ENCODE assay signal across 25 cellular contexts in genomic region chr9:124137944-124138335, GRCh38.
DNase-seq lines count a peak whose midpoint lies in the region; ATAC-seq, FAIRE-seq and TF ChIP-seq lines count a peak whose summit lies in the region.
"Had no signal": no experiment of that assay in that cellular context is flagged by ENCODE, and none has a peak within 500 bp of the region (broad histone marks: within the 10 kb centered on the region; RNA-seq: fewer than 3 reads in every experiment).

No MANE protein-coding gene starts in this region.

- no peak for FAIRE-seq in urothelium cell line (lab: Jason Lieb, UNC)
- FAIRE-seq: endometrium had no signal

- H3K27me3 Mint-ChIP-seq in type B pancreatic cell = peaks cover 15% of the 10 kb centered on the region

- peak overlapping the region; percentile 60 for H3K9ac ChIP-seq in adipocyte (ENCODE audit: low read length)

- no peak overlapping the region for H3K4me3 ChIP-seq in adipocyte (ENCODE audit: low read length)
- H3K4me3 ChIP-seq: BLaER1 treated with 17β-estradiol and CSF1 and Interleukin-3, amounts not matched to agents 10 nM and 100 nM; sigmoid colon; uterus had no signal

- H3K4me1 ChIP-seq in adipocyte (ENCODE audit: control insufficient read depth, insufficient read depth, low read length) = peaks cover 43% of the 10 kb centered on the region
- H3K4me1 ChIP-seq: sigmoid colon, uterus had no signal

- H3K9me3 ChIP-seq in adipocyte (ENCODE audit: control insufficient read depth, low read length) = no peaks in the 10 kb centered on the region
- H3K9me3 ChIP-seq: BLaER1 treated with 17β-estradiol and CSF1 and Interleukin-3, amounts not matched to agents 10 nM and 100 nM; sigmoid colon; uterus had no signal

- H3K27me3 ChIP-seq in adipocyte (replicated peaks; ENCODE audit: control insufficient read depth, insufficient read depth, low read length) = no peaks in the 10 kb centered on the region
- H3K27me3 ChIP-seq: BLaER1 treated with 17β-estradiol and CSF1 and Interleukin-3, amounts not matched to agents 10 nM and 100 nM; sigmoid colon; uterus had no signal

- no peaks in the 10 kb centered on the region for H3K4me1 Mint-ChIP-seq in type B pancreatic cell (ENCODE audit: unreplicated experiment)

- ATAC-seq in HG03280 (IDR thresholded peaks at IDR 0.05; ENCODE audit: unreplicated experiment) = peak; percentile 12
- ATAC-seq: natural killer cell treated with Interleukin-12 subunit alpha and Interleukin-12 subunit beta and Interleukin-15 and Interleukin-18, amount 100 ng/mL, for 72 hours had no signal

- no peak for TF ChIP-seq CTCF in type B pancreatic cell (conservative IDR thresholded peaks at IDR 0.05)

- no peak overlapping the region for H3K4me3 Mint-ChIP-seq in type B pancreatic cell
- H3K4me3 Mint-ChIP-seq: natural killer cell treated with Interleukin-12 subunit alpha and Interleukin-12 subunit beta and Interleukin-15 and Interleukin-18, amount 100 ng/mL, for 72 hours had no signal

- no peaks in the 10 kb centered on the region for H3K36me3 ChIP-seq in adipocyte (ENCODE audit: control insufficient read depth, insufficient read depth, low read length, severe bottlenecking)
- H3K36me3 ChIP-seq: BLaER1 treated with 17β-estradiol and CSF1 and Interleukin-3, amounts not matched to agents 10 nM and 100 nM; sigmoid colon; uterus; WERI-Rb-1 had no signal

- H3K27ac Mint-ChIP-seq in type B pancreatic cell = peak overlapping the region; percentile 65
- H3K27ac Mint-ChIP-seq: natural killer cell treated with Interleukin-12 subunit alpha and Interleukin-12 subunit beta and Interleukin-15 and Interleukin-18, amount 100 ng/mL, for 72 hours had no signal

- H3K9me3 Mint-ChIP-seq in type B pancreatic cell = no peaks in the 10 kb centered on the region
- H3K9me3 Mint-ChIP-seq: natural killer cell treated with Interleukin-12 subunit alpha and Interleukin-12 subunit beta and Interleukin-15 and Interleukin-18, amount 100 ng/mL, for 72 hours had no signal

- no peaks in the 10 kb centered on the region for H3K36me3 Mint-ChIP-seq in type B pancreatic cell
- H3K36me3 Mint-ChIP-seq: natural killer cell treated with Interleukin-12 subunit alpha and Interleukin-12 subunit beta and Interleukin-15 and Interleukin-18, amount 100 ng/mL, for 72 hours had no signal

- DNase-seq in activated effector memory CD4-positive, alpha-beta T cell treated with anti-CD3 and anti-CD28 coated beads, Interleukin-2, amount 50 U/mL, for 16 hours = peak; percentile 14
- no peak for DNase-seq in activated effector memory CD4-positive, alpha-beta T cell treated with Interleukin-2 at 50 U/mL for 16 hours
- DNase-seq in adipocyte (ENCODE audit: low read depth) (no peak), type B pancreatic cell (ENCODE audit: extremely low spot score, unreplicated experiment) (no peak), urothelium cell line (ENCODE audit: low spot score) (no peak), amniotic stem cell (lab: John Stamatoyannopoulos, UW) (no peak), COLO829 (ENCODE audit: low spot score) (no peak)
- DNase-seq: activated CD4-positive, alpha-beta T cell treated with anti-CD3 and anti-CD28 coated beads, Interleukin-2, amount 50 U/mL, for 4 hours; activated CD8-positive, alpha-beta memory T cell treated with anti-CD3 and anti-CD28 coated beads, Interleukin-2, amount 50 U/mL, for 48 hours; activated gamma-delta T cell; cortex of kidney; Kasumi-1; mesendoderm; NCI-H1092; NCI-H1930; NCI-H226; sigmoid colon; stimulated activated naive CD4-positive, alpha-beta T cell; T-helper 2 cell; uterus; WERI-Rb-1 had no signal
